1 cellular context compared by ENCODE assay signal in the genomic region with DNA sequence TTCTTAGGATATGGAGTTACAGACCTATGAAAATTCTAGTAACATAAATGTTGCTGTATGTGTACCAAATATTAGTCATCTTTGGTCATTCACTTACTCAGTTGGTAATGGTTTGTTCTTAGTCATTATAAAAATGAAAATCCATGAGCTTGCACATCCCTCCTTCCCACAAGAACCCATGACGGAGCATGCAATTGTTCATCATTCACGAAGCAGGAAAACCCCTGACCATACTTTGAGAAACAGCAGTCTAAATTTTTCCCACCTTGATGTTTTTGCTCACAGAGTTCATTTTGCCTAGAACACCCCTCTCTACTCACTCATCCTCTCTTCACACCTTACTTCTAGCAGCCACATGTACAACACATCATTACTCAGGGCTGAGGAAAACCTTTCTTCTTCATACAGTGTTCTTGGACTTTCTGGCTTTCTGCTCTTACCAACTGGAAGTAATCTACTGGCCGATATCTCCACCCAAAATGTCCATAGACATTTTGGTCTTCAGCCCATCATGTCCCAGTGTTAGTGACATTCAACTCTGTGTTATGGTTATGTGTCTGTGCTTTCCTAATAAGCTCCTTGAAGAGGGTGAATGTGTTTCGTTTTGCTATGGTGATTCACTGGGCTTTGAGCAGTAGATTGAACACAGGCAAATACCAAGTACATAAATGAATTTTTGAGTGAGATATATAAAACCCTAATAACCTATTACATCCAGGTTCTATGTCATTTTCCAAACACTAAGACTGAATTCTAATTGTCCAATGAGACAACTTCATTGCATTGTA.
TF ChIP-seq lines count a peak whose summit lies in the region.

No MANE protein-coding gene starts in this region.

TF ChIP-seq in GM12878, 131 proteins besides CTCF, POLR2A, EP300 and RAD21 (continued from another document):
- TF ChIP-seq, protein P1, sequence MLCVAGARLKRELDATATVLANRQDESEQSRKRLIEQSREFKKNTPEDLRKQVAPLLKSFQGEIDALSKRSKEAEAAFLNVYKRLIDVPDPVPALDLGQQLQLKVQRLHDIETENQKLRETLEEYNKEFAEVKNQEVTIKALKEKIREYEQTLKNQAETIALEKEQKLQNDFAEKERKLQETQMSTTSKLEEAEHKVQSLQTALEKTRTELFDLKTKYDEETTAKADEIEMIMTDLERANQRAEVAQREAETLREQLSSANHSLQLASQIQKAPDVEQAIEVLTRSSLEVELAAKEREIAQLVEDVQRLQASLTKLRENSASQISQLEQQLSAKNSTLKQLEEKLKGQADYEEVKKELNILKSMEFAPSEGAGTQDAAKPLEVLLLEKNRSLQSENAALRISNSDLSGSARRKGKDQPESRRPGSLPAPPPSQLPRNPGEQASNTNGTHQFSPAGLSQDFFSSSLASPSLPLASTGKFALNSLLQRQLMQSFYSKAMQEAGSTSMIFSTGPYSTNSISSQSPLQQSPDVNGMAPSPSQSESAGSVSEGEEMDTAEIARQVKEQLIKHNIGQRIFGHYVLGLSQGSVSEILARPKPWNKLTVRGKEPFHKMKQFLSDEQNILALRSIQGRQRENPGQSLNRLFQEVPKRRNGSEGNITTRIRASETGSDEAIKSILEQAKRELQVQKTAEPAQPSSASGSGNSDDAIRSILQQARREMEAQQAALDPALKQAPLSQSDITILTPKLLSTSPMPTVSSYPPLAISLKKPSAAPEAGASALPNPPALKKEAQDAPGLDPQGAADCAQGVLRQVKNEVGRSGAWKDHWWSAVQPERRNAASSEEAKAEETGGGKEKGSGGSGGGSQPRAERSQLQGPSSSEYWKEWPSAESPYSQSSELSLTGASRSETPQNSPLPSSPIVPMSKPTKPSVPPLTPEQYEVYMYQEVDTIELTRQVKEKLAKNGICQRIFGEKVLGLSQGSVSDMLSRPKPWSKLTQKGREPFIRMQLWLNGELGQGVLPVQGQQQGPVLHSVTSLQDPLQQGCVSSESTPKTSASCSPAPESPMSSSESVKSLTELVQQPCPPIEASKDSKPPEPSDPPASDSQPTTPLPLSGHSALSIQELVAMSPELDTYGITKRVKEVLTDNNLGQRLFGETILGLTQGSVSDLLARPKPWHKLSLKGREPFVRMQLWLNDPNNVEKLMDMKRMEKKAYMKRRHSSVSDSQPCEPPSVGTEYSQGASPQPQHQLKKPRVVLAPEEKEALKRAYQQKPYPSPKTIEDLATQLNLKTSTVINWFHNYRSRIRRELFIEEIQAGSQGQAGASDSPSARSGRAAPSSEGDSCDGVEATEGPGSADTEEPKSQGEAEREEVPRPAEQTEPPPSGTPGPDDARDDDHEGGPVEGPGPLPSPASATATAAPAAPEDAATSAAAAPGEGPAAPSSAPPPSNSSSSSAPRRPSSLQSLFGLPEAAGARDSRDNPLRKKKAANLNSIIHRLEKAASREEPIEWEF (IDR thresholded peaks at IDR 0.05; ENCODE audit: insufficient replicate concordance, low read depth, low read length), result peak; percentile 32
- TF ChIP-seq STAT3 (IDR thresholded peaks at IDR 0.05; ENCODE audit: low read depth, low read length), result no peak
- TF ChIP-seq BCL11A (IDR thresholded peaks at IDR 0.05; ENCODE audit: low read depth, low read length), result peak; percentile 56; the same call in 1 of the 2 replicates
- TF ChIP-seq, protein P2, sequence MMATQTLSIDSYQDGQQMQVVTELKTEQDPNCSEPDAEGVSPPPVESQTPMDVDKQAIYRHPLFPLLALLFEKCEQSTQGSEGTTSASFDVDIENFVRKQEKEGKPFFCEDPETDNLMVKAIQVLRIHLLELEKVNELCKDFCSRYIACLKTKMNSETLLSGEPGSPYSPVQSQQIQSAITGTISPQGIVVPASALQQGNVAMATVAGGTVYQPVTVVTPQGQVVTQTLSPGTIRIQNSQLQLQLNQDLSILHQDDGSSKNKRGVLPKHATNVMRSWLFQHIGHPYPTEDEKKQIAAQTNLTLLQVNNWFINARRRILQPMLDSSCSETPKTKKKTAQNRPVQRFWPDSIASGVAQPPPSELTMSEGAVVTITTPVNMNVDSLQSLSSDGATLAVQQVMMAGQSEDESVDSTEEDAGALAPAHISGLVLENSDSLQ (IDR thresholded peaks at IDR 0.05), result no peak
- TF ChIP-seq, protein P3, sequence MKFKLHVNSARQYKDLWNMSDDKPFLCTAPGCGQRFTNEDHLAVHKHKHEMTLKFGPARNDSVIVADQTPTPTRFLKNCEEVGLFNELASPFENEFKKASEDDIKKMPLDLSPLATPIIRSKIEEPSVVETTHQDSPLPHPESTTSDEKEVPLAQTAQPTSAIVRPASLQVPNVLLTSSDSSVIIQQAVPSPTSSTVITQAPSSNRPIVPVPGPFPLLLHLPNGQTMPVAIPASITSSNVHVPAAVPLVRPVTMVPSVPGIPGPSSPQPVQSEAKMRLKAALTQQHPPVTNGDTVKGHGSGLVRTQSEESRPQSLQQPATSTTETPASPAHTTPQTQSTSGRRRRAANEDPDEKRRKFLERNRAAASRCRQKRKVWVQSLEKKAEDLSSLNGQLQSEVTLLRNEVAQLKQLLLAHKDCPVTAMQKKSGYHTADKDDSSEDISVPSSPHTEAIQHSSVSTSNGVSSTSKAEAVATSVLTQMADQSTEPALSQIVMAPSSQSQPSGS (IDR thresholded peaks at IDR 0.05; ENCODE audit: low read length), result peak; percentile 73
- TF ChIP-seq RUNX3 (IDR thresholded peaks at IDR 0.05; ENCODE audit: low read length), result peak; percentile 59
- TF ChIP-seq, protein P4, sequence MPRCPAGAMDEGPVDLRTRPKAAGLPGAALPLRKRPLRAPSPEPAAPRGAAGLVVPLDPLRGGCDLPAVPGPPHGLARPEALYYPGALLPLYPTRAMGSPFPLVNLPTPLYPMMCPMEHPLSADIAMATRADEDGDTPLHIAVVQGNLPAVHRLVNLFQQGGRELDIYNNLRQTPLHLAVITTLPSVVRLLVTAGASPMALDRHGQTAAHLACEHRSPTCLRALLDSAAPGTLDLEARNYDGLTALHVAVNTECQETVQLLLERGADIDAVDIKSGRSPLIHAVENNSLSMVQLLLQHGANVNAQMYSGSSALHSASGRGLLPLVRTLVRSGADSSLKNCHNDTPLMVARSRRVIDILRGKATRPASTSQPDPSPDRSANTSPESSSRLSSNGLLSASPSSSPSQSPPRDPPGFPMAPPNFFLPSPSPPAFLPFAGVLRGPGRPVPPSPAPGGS (IDR thresholded peaks at IDR 0.05; ENCODE audit: borderline replicate concordance, insufficient read depth, low read depth, low read length, poor library complexity, severe bottlenecking), result peak; percentile 72
- 0 out of 2 replicates have a peak, but pooled peaks have one; percentile 15 for TF ChIP-seq IKZF1 (conservative IDR thresholded peaks at IDR 0.05)
- TF ChIP-seq, protein P5, sequence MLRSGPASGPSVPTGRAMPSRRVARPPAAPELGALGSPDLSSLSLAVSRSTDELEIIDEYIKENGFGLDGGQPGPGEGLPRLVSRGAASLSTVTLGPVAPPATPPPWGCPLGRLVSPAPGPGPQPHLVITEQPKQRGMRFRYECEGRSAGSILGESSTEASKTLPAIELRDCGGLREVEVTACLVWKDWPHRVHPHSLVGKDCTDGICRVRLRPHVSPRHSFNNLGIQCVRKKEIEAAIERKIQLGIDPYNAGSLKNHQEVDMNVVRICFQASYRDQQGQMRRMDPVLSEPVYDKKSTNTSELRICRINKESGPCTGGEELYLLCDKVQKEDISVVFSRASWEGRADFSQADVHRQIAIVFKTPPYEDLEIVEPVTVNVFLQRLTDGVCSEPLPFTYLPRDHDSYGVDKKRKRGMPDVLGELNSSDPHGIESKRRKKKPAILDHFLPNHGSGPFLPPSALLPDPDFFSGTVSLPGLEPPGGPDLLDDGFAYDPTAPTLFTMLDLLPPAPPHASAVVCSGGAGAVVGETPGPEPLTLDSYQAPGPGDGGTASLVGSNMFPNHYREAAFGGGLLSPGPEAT (IDR thresholded peaks at IDR 0.05; ENCODE audit: low read depth), result peak; percentile 40; the same call in 1 of the 2 replicates
- no peak for TF ChIP-seq SREBF1 (IDR thresholded peaks at IDR 0.05; ENCODE audit: low read length)
- TF ChIP-seq, protein P6, sequence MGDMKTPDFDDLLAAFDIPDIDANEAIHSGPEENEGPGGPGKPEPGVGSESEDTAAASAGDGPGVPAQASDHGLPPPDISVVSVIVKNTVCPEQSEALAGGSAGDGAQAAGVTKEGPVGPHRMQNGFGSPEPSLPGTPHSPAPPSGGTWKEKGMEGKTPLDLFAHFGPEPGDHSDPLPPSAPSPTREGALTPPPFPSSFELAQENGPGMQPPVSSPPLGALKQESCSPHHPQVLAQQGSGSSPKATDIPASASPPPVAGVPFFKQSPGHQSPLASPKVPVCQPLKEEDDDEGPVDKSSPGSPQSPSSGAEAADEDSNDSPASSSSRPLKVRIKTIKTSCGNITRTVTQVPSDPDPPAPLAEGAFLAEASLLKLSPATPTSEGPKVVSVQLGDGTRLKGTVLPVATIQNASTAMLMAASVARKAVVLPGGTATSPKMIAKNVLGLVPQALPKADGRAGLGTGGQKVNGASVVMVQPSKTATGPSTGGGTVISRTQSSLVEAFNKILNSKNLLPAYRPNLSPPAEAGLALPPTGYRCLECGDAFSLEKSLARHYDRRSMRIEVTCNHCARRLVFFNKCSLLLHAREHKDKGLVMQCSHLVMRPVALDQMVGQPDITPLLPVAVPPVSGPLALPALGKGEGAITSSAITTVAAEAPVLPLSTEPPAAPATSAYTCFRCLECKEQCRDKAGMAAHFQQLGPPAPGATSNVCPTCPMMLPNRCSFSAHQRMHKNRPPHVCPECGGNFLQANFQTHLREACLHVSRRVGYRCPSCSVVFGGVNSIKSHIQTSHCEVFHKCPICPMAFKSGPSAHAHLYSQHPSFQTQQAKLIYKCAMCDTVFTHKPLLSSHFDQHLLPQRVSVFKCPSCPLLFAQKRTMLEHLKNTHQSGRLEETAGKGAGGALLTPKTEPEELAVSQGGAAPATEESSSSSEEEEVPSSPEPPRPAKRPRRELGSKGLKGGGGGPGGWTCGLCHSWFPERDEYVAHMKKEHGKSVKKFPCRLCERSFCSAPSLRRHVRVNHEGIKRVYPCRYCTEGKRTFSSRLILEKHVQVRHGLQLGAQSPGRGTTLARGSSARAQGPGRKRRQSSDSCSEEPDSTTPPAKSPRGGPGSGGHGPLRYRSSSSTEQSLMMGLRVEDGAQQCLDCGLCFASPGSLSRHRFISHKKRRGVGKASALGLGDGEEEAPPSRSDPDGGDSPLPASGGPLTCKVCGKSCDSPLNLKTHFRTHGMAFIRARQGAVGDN (IDR thresholded peaks at IDR 0.05), result peak; percentile 69; the same call in 1 of the 2 replicates
- peak; percentile 14 for TF ChIP-seq MEF2B (IDR thresholded peaks at IDR 0.05; ENCODE audit: partially characterized antibody, poor library complexity, severe bottlenecking)
TF ChIP-seq in GM12878: peak in this region for 14.
